16 cellular contexts compared by ENCODE assay signal in genomic region chr5:65822696-65823095, GRCh38.
DNase-seq lines count a peak whose midpoint lies in the region; ATAC-seq and TF ChIP-seq lines count a peak whose summit lies in the region.
"Had no signal": no experiment of that assay in that cellular context is flagged by ENCODE, and none has a peak within 500 bp of the region (broad histone marks: within the 10 kb centered on the region; RNA-seq: fewer than 3 reads in every experiment).

No MANE protein-coding gene starts in this region.

- TF ChIP-seq RAD21 in IMR-90 (IDR thresholded peaks at IDR 0.05; ENCODE audit: low read length) = no peak

- no peak overlapping the region for H4K5ac ChIP-seq in IMR-90 (ENCODE audit: low read depth, low read length)

- H3K4ac ChIP-seq in IMR-90 (ENCODE audit: low read depth, low read length) = no peak overlapping the region
- no peak overlapping the region for H3K4ac ChIP-seq in mesenchymal stem cell (ENCODE audit: low read depth in 1 of 2, low read length in 2 of 2)

- POLR2A ChIA-PET in IMR-90 (lab: Charles Lee; ENCODE audit: unreplicated experiment) = no interaction called here

- peaks cover 37% of the 10 kb centered on the region for H3K4me1 Mint-ChIP-seq in stimulated activated memory B cell treated with anti-CD40 and anti-IgM and Interleukin-4, amounts not matched to agents 10 μg/mL and 1 μg/mL and 100 μg/mL, for 72 hours

- H2AK5ac ChIP-seq in IMR-90 (ENCODE audit: low read depth, low read length) (peak overlapping the region; percentile 64), mesenchymal stem cell (ENCODE audit: low read length, severe bottlenecking) (peak overlapping the region; percentile 86)

- peak overlapping the region; percentile 30 for H3K27ac Mint-ChIP-seq in stimulated activated memory B cell treated with anti-CD40 and anti-IgM and Interleukin-4, amounts not matched to agents 10 μg/mL and 1 μg/mL and 100 μg/mL, for 72 hours

- DNase-seq in IMR-90 (no peak), astrocyte of the hippocampus (ENCODE audit: low read depth, low spot score) (peak; percentile 26), mesenchymal stem cell (no peak), islet precursor cell (no peak), C1 segment of cervical spinal cord (lab: John Stamatoyannopoulos, UW) (no peak)
- DNase-seq: AML-193, COR-L47, DMS153, H9, MG63, NCI-H1105, NCI-H1694, NCI-H526 treated with DMSO at 0.1 percent for 48 hours had no signal

- peaks cover 28% of the 10 kb centered on the region for H3K36me3 Mint-ChIP-seq in stimulated activated memory B cell treated with anti-CD40 and anti-IgM and Interleukin-4, amounts not matched to agents 10 μg/mL and 1 μg/mL and 100 μg/mL, for 72 hours

- no peak overlapping the region for H3K18ac ChIP-seq in IMR-90 (ENCODE audit: low read depth, low read length)
- no peak overlapping the region for H3K18ac ChIP-seq in mesenchymal stem cell (ENCODE audit: low read depth in 1 of 2, low read length in 2 of 2)

- H3K27me3 ChIP-seq in IMR-90 (ENCODE audit: control insufficient read depth, insufficient read depth, low read length) = no peaks in the 10 kb centered on the region
- no peaks in the 10 kb centered on the region for H3K27me3 ChIP-seq in mesenchymal stem cell (ENCODE audit: control insufficient read depth in 1 of 2, insufficient read depth in 1 of 2, low read length in 2 of 2)
- H3K27me3 ChIP-seq: MG63 had no signal

- H3K4me1 ChIP-seq in IMR-90 (ENCODE audit: control insufficient read depth, insufficient read depth, low read length) (0 out of 2 replicates have a peak, but pooled peaks cover 3% of the 10 kb centered on the region), mesenchymal stem cell (ENCODE audit: control insufficient read depth, insufficient read depth, low read depth, low read length) (peaks cover 2% of the 10 kb centered on the region)

- H4K91ac ChIP-seq in IMR-90 (ENCODE audit: insufficient read depth, low read depth, low read length) (no peak overlapping the region; the same call in 1 of the 2 replicates), mesenchymal stem cell (ENCODE audit: low read length) (no peak overlapping the region)

- H4K20me1 ChIP-seq in IMR-90 (ENCODE audit: insufficient read depth, low read length) = no peaks in the 10 kb centered on the region

- H2BK5ac ChIP-seq in IMR-90 (ENCODE audit: low read depth, low read length, poor library complexity, severe bottlenecking) (no peak overlapping the region), mesenchymal stem cell (ENCODE audit: low read depth, low read length, poor library complexity, severe bottlenecking) (no peak overlapping the region)

- H3K27ac ChIP-seq in IMR-90 (ENCODE audit: insufficient read depth, low read length) (no peak overlapping the region), mesenchymal stem cell (ENCODE audit: low read length, poor library complexity, severe bottlenecking) (no peak overlapping the region)
- H3K27ac ChIP-seq: RWPE1 had no signal

- 70% methylated on average over 2 of the region's 6 CpGs; no CpG with 5 or more reads in 1 of the 2 experiments for WGBS in IMR-90 (ENCODE audit: extremely low coverage in 2 of 2, insufficient read length in 1 of 2), 2 experiments
- 97% methylated on average over 5 of the region's 6 CpGs for WGBS in mesenchymal stem cell

- H2AK9ac ChIP-seq in IMR-90 (replicated peaks; ENCODE audit: low read depth, low read length, poor library complexity) = no peak overlapping the region

- H3K79me1 ChIP-seq in IMR-90 (ENCODE audit: low read depth in 1 of 2, low read length in 2 of 2) (peaks cover 0 to 3% of the 10 kb centered on the region in 2 experiments; a peak in 1 of 4 replicates), mesenchymal stem cell (replicated peaks; ENCODE audit: low read length, poor library complexity, severe bottlenecking) (peaks cover 5% of the 10 kb centered on the region)

- ATAC-seq in IMR-90 (ENCODE audit: low read depth) = no peak
- ATAC-seq in stimulated activated memory B cell treated with anti-CD40 and anti-IgM and Interleukin-4, amounts not matched to agents 10 μg/mL and 1 μg/mL and 100 μg/mL, for 72 hours = no peak
- ATAC-seq in HG03045 (IDR thresholded peaks at IDR 0.05; ENCODE audit: unreplicated experiment) = no peak

- H3K36me3 ChIP-seq in IMR-90 (ENCODE audit: control insufficient read depth, insufficient read depth, low read length) (peaks cover 4% of the 10 kb centered on the region; the same call in 1 of the 2 replicates), mesenchymal stem cell (ENCODE audit: control insufficient read depth in 1 of 2, insufficient read depth in 2 of 2, low read depth in 1 of 2, low read length in 2 of 2) (peaks cover 0 to 16% of the 10 kb centered on the region in 2 experiments)

- H3K14ac ChIP-seq in IMR-90 (replicated peaks; ENCODE audit: low read depth, low read length) (no peak overlapping the region), mesenchymal stem cell (ENCODE audit: low read length in 2 of 2) (no peak overlapping the region)

- H3K4me2 ChIP-seq in IMR-90 (ENCODE audit: low read depth, low read length) = no peak overlapping the region
- H3K4me2 ChIP-seq in mesenchymal stem cell (ENCODE audit: low read length, poor library complexity, severe bottlenecking) = no peak overlapping the region

- peaks cover 3% of the 10 kb centered on the region for H3K9me1 ChIP-seq in IMR-90 (ENCODE audit: insufficient read depth, low read length)

- TF ChIP-seq POLR2A in IMR-90 (IDR thresholded peaks at IDR 0.05; ENCODE audit: low read depth, low read length) = no peak

- intact Hi-C loops in IMR-90 (cut with micrococcal nuclease) = no loop called here

- TF ChIP-seq CTCF in IMR-90 (conservative IDR thresholded peaks at IDR 0.05; ENCODE audit: low read depth, low read length) = no peak

- no peak overlapping the region for H2BK15ac ChIP-seq in IMR-90 (ENCODE audit: low read depth, low read length)
- H2BK15ac ChIP-seq in mesenchymal stem cell (ENCODE audit: low read depth, poor library complexity, severe bottlenecking) = no peak overlapping the region

- no peak overlapping the region for H2AFZ ChIP-seq in IMR-90 (replicated peaks; ENCODE audit: low read length, poor library complexity)
- H2AFZ ChIP-seq in mesenchymal stem cell (ENCODE audit: low read depth, low read length) = no peak overlapping the region

- no peak overlapping the region for H2BK20ac ChIP-seq in IMR-90 (ENCODE audit: low read depth, low read length)

- H4K8ac ChIP-seq in IMR-90 (ENCODE audit: low read depth in 2 of 2, low read length in 2 of 2) (no peak overlapping the region), mesenchymal stem cell (ENCODE audit: low read length) (no peak overlapping the region)

- no peak overlapping the region for H3K56ac ChIP-seq in IMR-90 (ENCODE audit: extremely low read depth, insufficient read depth, low read length)

- no peaks in the 10 kb centered on the region for H3K9me3 Mint-ChIP-seq in stimulated activated memory B cell treated with anti-CD40 and anti-IgM and Interleukin-4, amounts not matched to agents 10 μg/mL and 1 μg/mL and 100 μg/mL, for 72 hours
- H3K9me3 Mint-ChIP-seq: H9 had no signal

- H3K27me3 Mint-ChIP-seq in stimulated activated memory B cell treated with anti-CD40 and anti-IgM and Interleukin-4, amounts not matched to agents 10 μg/mL and 1 μg/mL and 100 μg/mL, for 72 hours = no peaks in the 10 kb centered on the region

- dilution Hi-C loops in IMR-90 (cut with HindIII; ENCODE audit: low sequenced_read_pairs, unreplicated experiment) = no loop called here

- H3K4me3 ChIP-seq in IMR-90 (ENCODE audit: insufficient read depth, low read depth, low read length) (no peak overlapping the region), mesenchymal stem cell (ENCODE audit: insufficient read depth in 1 of 2, low read depth in 1 of 2, low read length in 2 of 2) (no peak overlapping the region)
- H3K4me3 ChIP-seq: MG63 had no signal

- H2BK120ac ChIP-seq in IMR-90 (ENCODE audit: low read depth, low read length) (peak overlapping the region; percentile 44; the same call in 1 of the 2 replicates), mesenchymal stem cell (ENCODE audit: low read depth, low read length) (no peak overlapping the region)

- H3K9ac ChIP-seq in IMR-90 (ENCODE audit: low read depth, low read length) (no peak overlapping the region), mesenchymal stem cell (ENCODE audit: low read length) (no peak overlapping the region)

- CTCF ChIA-PET in IMR-90 (lab: Yijun Ruan, JAX) = no interaction called here

- no peaks in the 10 kb centered on the region for H3K9me3 ChIP-seq in IMR-90 (ENCODE audit: control insufficient read depth, insufficient read depth, low read length)
- H3K9me3 ChIP-seq in mesenchymal stem cell (ENCODE audit: control insufficient read depth, low read length) = no peaks in the 10 kb centered on the region
- H3K9me3 ChIP-seq: MG63 had no signal

- BruUV-seq in IMR-90 (replicated peaks; lab: Mats Ljungman, UMichigan) = no TSS peak

- no peak overlapping the region for H3K23ac ChIP-seq in IMR-90 (ENCODE audit: low read depth, low read length)
- H3K23ac ChIP-seq in mesenchymal stem cell (ENCODE audit: low read length in 2 of 2) = no peak overlapping the region

- in situ Hi-C loops in IMR-90 (cut with MboI; ENCODE audit: low sequenced_read_pairs) = no loop called here

- H3K4me3 Mint-ChIP-seq in stimulated activated memory B cell treated with anti-CD40 and anti-IgM and Interleukin-4, amounts not matched to agents 10 μg/mL and 1 μg/mL and 100 μg/mL, for 72 hours = no peak overlapping the region
- H3K4me3 Mint-ChIP-seq: H9 had no signal

- no peak overlapping the region for H2BK12ac ChIP-seq in mesenchymal stem cell (ENCODE audit: low read length in 2 of 2)

TF ChIP-seq in IMR-90, 13 proteins besides CTCF, POLR2A, EP300 and RAD21 (continues in another document):
- TF ChIP-seq RCOR1 (IDR thresholded peaks at IDR 0.05; ENCODE audit: insufficient replicate concordance, low read length) (no peak), MXI1 (IDR thresholded peaks at IDR 0.05; ENCODE audit: borderline replicate concordance, low read depth, low read length) (no peak), CHD1 (IDR thresholded peaks at IDR 0.05; ENCODE audit: low read depth, low read length) (no peak), FOS (IDR thresholded peaks at IDR 0.05; ENCODE audit: low read depth, low read length) (no peak), CEBPB (IDR thresholded peaks at IDR 0.05; ENCODE audit: low read depth, low read length) (no peak), NFE2L2 (IDR thresholded peaks at IDR 0.05; ENCODE audit: low read depth, low read length) (no peak), USF2 (IDR thresholded peaks at IDR 0.05; ENCODE audit: low read depth, low read length) (no peak), SMC3 (IDR thresholded peaks at IDR 0.05; ENCODE audit: low read depth, low read length) (no peak), BHLHE40 (IDR thresholded peaks at IDR 0.05; ENCODE audit: low read depth, low read length) (no peak), MAFK (IDR thresholded peaks at IDR 0.05; ENCODE audit: low read depth, low read length) (no peak)
